Comparison of ENCODE assay signal across 9 cellular contexts in genomic region chr13:95516021-95516420, GRCh38. TPM values are rescaled to one million over a fixed set of nuclear protein-coding genes. Genes with fewer than 3 reads are reported as not detected.
"Had no signal": no experiment of that assay in that cellular context is flagged by ENCODE, and none has a peak within 500 bp of the region (broad histone marks: within the 10 kb centered on the region; RNA-seq: fewer than 3 reads in every experiment).

No MANE protein-coding gene starts in this region.

- DNase-seq: GM23248, GOT3, H7, HCEC 1CT had no signal

- H3K4me3 Mint-ChIP-seq: IgD-negative memory B cell had no signal

- H3K4me3 ChIP-seq: GM23248 had no signal

- H3K36me3 Mint-ChIP-seq: IgD-negative memory B cell had no signal

- H3K27me3 Mint-ChIP-seq: IgD-negative memory B cell had no signal

- H3K9ac ChIP-seq: GM23248 had no signal

- FAIRE-seq: HepG2 had no signal

- ATAC-seq: HepG2 had no signal

- H3K27ac ChIP-seq: GM23248, HL-60 had no signal

- H2AFZ ChIP-seq: GM23248 had no signal

- H3K4me1 Mint-ChIP-seq: IgD-negative memory B cell had no signal

- H3K27ac Mint-ChIP-seq: IgD-negative memory B cell had no signal

RNA-seq across cellular contexts. Expression of gene CLDN10, which starts 36.5 kb away (rescaled TPM):
- total RNA-seq: GM23248, H4, HepG2, HT1080 had no signal
- polyA plus RNA-seq: HepG2, IgD-negative memory B cell had no signal
